ENCODE assay signal across 13 cellular contexts in the genomic region with DNA sequence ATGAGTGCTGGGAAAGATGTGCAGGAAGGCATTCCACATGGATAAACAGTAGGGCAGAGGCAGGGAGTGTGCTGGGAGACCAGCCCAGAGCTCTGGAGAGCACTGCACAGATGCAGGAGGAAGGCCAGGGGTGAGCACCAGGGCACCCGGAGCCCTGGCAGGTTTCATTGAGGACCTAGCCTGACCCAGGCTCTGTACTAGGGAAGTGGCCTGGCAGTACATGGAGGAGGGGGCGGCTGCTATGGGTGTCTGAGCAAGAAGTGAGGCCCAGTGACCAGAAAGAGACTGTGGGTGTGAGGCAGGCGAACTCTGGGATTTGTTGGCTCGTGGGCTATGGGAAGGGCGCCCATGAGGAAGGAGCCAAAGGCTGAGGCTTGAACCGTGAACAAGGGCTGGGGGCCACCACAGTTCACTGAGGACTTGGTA.
"Had no signal": no experiment of that assay in that cellular context is flagged by ENCODE, and none has a peak within 500 bp of the region (broad histone marks: within the 10 kb centered on the region; RNA-seq: fewer than 3 reads in every experiment).

No MANE protein-coding gene starts in this region.

- ATAC-seq: activated naive CD4-positive, alpha-beta T cell treated with anti-CD3 and anti-CD28 coated beads, Interleukin-2, amount 50 U/mL, for 72 hours; activated T-helper 17 cell treated with anti-CD3 and anti-CD28 coated beads, Interleukin-2, amount 50 U/mL, for 72 hours; esophagus mucosa; natural killer cell; sciatic nerve; SK-N-SH treated with all-trans-retinoic acid at 6 μM for 48 hours had no signal

- DNase-seq: activated B cell treated with CpG ODN at 0.5 μM for 24 hours; activated CD4-positive, alpha-beta memory T cell treated with anti-CD3 and anti-CD28 coated beads for 36 hours; brain microvascular endothelial cell; cerebellar nuclear complex; hypothalamus; natural killer cell; nucleus accumbens; stimulated activated CD4-positive, alpha-beta T cell treated with anti-CD3 and anti-CD28 coated beads, Interleukin-12 subunit alpha, Interleukin-12 subunit beta, amount 100 ng/mL, for 4 hours had no signal

- H3K27ac ChIP-seq: brain microvascular endothelial cell had no signal
